12 cellular contexts compared by ENCODE assay signal in genomic region chr10:33657154-33657900, GRCh38.
DNase-seq lines count a peak whose midpoint lies in the region; ATAC-seq, FAIRE-seq and TF ChIP-seq lines count a peak whose summit lies in the region.
"Had no signal": no experiment of that assay in that cellular context is flagged by ENCODE, and none has a peak within 500 bp of the region (broad histone marks: within the 10 kb centered on the region; RNA-seq: fewer than 3 reads in every experiment).

No MANE protein-coding gene starts in this region.

- H3K36me3 ChIP-seq in GM23248 (ENCODE audit: low read depth) (no peaks in the 10 kb centered on the region), PC-3 (ENCODE audit: low read depth, low read length) (no peaks in the 10 kb centered on the region), heart left ventricle (no peaks in the 10 kb centered on the region)
- H3K36me3 ChIP-seq: gastrocnemius medialis had no signal

- peaks cover 35% of the 10 kb centered on the region for H3K4me1 ChIP-seq in A549
- H3K4me1 ChIP-seq in GM23248 (ENCODE audit: insufficient read depth), result peaks cover 30% of the 10 kb centered on the region
- peaks cover 33% of the 10 kb centered on the region for H3K4me1 ChIP-seq in PC-3 (ENCODE audit: insufficient read depth, low read length)
- H3K4me1 ChIP-seq in heart left ventricle, result peaks cover 0 to 40% (median 13%) of the 10 kb centered on the region in 12 donors

- intact Hi-C loops in PC-3 (cut with micrococcal nuclease), result no loop called here
- intact Hi-C loops in heart left ventricle (cut with DNase I), result loop anchor here in 2 of 10 donors (5.0 kb wide), 2 partner anchors 320 to 325 kb away; partner anchors contain the start of gene NRP1 (in 1 of the 2)

- peak overlapping the region; percentile 19 to 69; a peak in 4 of 6 replicates for H3K27ac ChIP-seq in A549
- no peak overlapping the region for H3K27ac ChIP-seq in GM23248
- H3K27ac ChIP-seq in PC-3 (ENCODE audit: low read length), result peak overlapping the region; percentile 32
- H3K27ac ChIP-seq in heart left ventricle, result no peak overlapping the region
- H3K27ac ChIP-seq: gastrocnemius medialis, PC-9 had no signal

- H3K79me2 ChIP-seq in GM23248 (ENCODE audit: insufficient read depth) (no peaks in the 10 kb centered on the region), PC-3 (ENCODE audit: low read length) (no peaks in the 10 kb centered on the region)

- TF ChIP-seq RAD21 in A549 (conservative IDR thresholded peaks at IDR 0.05 in 1 of 2, IDR thresholded peaks at IDR 0.05 in 1 of 2), result no peak; a peak in 1 of 5 replicates

- POLR2A ChIA-PET in A549 (lab: Yijun Ruan, JAX) (no interaction called here), PC-3 (lab: Charles Lee; ENCODE audit: unreplicated experiment) (no interaction called here)

- H3K27me3 ChIP-seq in GM23248 (replicated peaks; ENCODE audit: insufficient read depth), result no peaks in the 10 kb centered on the region
- H3K27me3 ChIP-seq in PC-3 (ENCODE audit: low read length), result no peaks in the 10 kb centered on the region
- no peaks in the 10 kb centered on the region for H3K27me3 ChIP-seq in heart left ventricle
- H3K27me3 ChIP-seq: gastrocnemius medialis had no signal

- TF ChIP-seq CTCF in A549 (IDR thresholded peaks at IDR 0.05) (no peak), PC-3 (conservative IDR thresholded peaks at IDR 0.05; ENCODE audit: low read depth, low read length) (no peak), heart left ventricle (IDR thresholded peaks at IDR 0.05) (no peak)

- no peak for TF ChIP-seq EP300 in A549 (IDR thresholded peaks at IDR 0.05)

- no peak for TF ChIP-seq POLR2A in A549 (IDR thresholded peaks at IDR 0.05; ENCODE audit: low read length)
- no peak for TF ChIP-seq POLR2A in heart left ventricle (IDR thresholded peaks at IDR 0.05)

- CTCF ChIA-PET in A549 (lab: Yijun Ruan, JAX) (no interaction called here), PC-3 (lab: Charles Lee) (no interaction called here)

- H3F3A ChIP-seq in GM23248 (ENCODE audit: insufficient read depth), result peaks cover 19% of the 10 kb centered on the region
- H3F3A ChIP-seq in PC-3 (ENCODE audit: low read length, unreplicated experiment), result no peaks in the 10 kb centered on the region

- no peaks in the 10 kb centered on the region for H3K9me2 ChIP-seq in GM23248 (ENCODE audit: insufficient read depth)
- 0 out of 2 replicates have a peak, but pooled peaks cover 4% of the 10 kb centered on the region for H3K9me2 ChIP-seq in PC-3 (replicated peaks; ENCODE audit: low read length)

- DNase-seq in A549 (ENCODE audit: low read depth in 1 of 2, low spot score in 1 of 2), result peak in 1 of 2 experiments; percentile 67
- peak; percentile 30 for DNase-seq in GM23248
- peak; percentile 94 for DNase-seq in PC-3
- DNase-seq in heart left ventricle, result peak in 3 of 5 donors; percentile 37 to 54 (median 38)
- DNase-seq in NCI-H82 treated with DMSO at 0.1 percent for 48 hours (lab: John Stamatoyannopoulos, UW; ENCODE audit: unreplicated experiment), result no peak
- no peak for DNase-seq in kidney glomerular epithelial cell (lab: John Stamatoyannopoulos, UW)
- no peak for DNase-seq in GOT3 (lab: John Stamatoyannopoulos, UW)
- DNase-seq: gastrocnemius medialis, islet precursor cell, naive B cell, PC-9 had no signal

- in situ Hi-C loops in GM23248 (cut with MboI), result no loop called here

- H2AFZ ChIP-seq in GM23248 (no peak overlapping the region), PC-3 (ENCODE audit: low read length) (no peak overlapping the region)
- H2AFZ ChIP-seq: PC-9 had no signal

- no peak for FAIRE-seq in A549 (lab: Jason Lieb, UNC)

- no TSS peak for BruUV-seq in PC-3 (replicated peaks; lab: Mats Ljungman, UMichigan)

- 42% methylated on average over 6 of the region's 6 CpGs for WGBS in A549 (ENCODE audit: missing lambda C conversion rate)
- 62 to 70% methylated on average over 6 of the region's 6 CpGs for WGBS in GM23248 (ENCODE audit: low coverage in 1 of 2, low lambda C conversion rate in 2 of 2, missing lambda C conversion rate in 2 of 2), 2 experiments
- WGBS in heart left ventricle, 4 donors, result 51 to 61% (median 54%) methylated on average over 6 of the region's 6 CpGs

- H3K9ac ChIP-seq in GM23248 (no peak overlapping the region), PC-3 (ENCODE audit: low read length) (no peak overlapping the region)

- peak overlapping the region; percentile 26 for H3K4me2 ChIP-seq in A549
- no peak overlapping the region for H3K4me2 ChIP-seq in GM23248 (ENCODE audit: unreplicated experiment)
- H3K4me2 ChIP-seq in PC-3 (ENCODE audit: low read length), result no peak overlapping the region
- H3K4me2 ChIP-seq: PC-9 had no signal

- ATAC-seq in A549 (peak in 1 of 2 experiments; percentile 75; a peak in 3 of 6 replicates), PC-3 (peak; percentile 19; the same call in 1 of the 2 replicates), heart left ventricle (peak in 3 of 4 donors; percentile 42 to 53 (median 43)), GM19452 (IDR thresholded peaks at IDR 0.05; ENCODE audit: unreplicated experiment) (no peak)
- ATAC-seq: gastrocnemius medialis had no signal

- H4K20me1 ChIP-seq in GM23248 (ENCODE audit: insufficient read depth) (no peaks in the 10 kb centered on the region), PC-3 (ENCODE audit: low read length) (no peaks in the 10 kb centered on the region)

- H3K9me3 ChIP-seq in A549, result peaks cover 12% of the 10 kb centered on the region; the same call in 1 of the 3 replicates
- H3K9me3 ChIP-seq in GM23248 (ENCODE audit: low read depth), result no peaks in the 10 kb centered on the region
- no peaks in the 10 kb centered on the region for H3K9me3 ChIP-seq in PC-3 (ENCODE audit: low read length)
- H3K9me3 ChIP-seq in heart left ventricle, result peaks cover 0 to 13% (median 0%) of the 10 kb centered on the region in 12 donors
- H3K9me3 ChIP-seq: gastrocnemius medialis had no signal

- H3K4me3 ChIP-seq in A549 (no peak overlapping the region), GM23248 (no peak overlapping the region), PC-3 (ENCODE audit: low read length) (no peak overlapping the region), heart left ventricle (no peak overlapping the region)
- H3K4me3 ChIP-seq: gastrocnemius medialis, PC-9 had no signal

TF ChIP-seq in A549, 52 proteins besides CTCF, POLR2A, EP300 and RAD21 (continues in another document):
- no peak for TF ChIP-seq HMGXB4 (CRISPR knock-in tag; IDR thresholded peaks at IDR 0.05; ENCODE audit: borderline replicate concordance)
- TF ChIP-seq POLR2AphosphoS2 (conservative IDR thresholded peaks at IDR 0.05; ENCODE audit: low read length), result no peak
- TF ChIP-seq MYC (IDR thresholded peaks at IDR 0.05; ENCODE audit: borderline replicate concordance, low read length), result no peak
- no peak for TF ChIP-seq MAZ (IDR thresholded peaks at IDR 0.05; ENCODE audit: borderline replicate concordance, low read depth, low read length)
- no peak for TF ChIP-seq JUN (IDR thresholded peaks at IDR 0.05)
- no peak for TF ChIP-seq CBX2 (IDR thresholded peaks at IDR 0.05; ENCODE audit: borderline replicate concordance, low read depth)
- no peak for TF ChIP-seq HOXA7 (CRISPR knock-in tag; IDR thresholded peaks at IDR 0.05)
- TF ChIP-seq CHD4 (IDR thresholded peaks at IDR 0.05; ENCODE audit: borderline replicate concordance), result no peak
- TF ChIP-seq CEBPB (IDR thresholded peaks at IDR 0.05), result no peak
- no peak for TF ChIP-seq FOSL2 (IDR thresholded peaks at IDR 0.05)
- TF ChIP-seq FOSL2 (CRISPR knock-in tag; IDR thresholded peaks at IDR 0.05), result no peak
- TF ChIP-seq TFCP2L1 (CRISPR knock-in tag; IDR thresholded peaks at IDR 0.05), result no peak
- no peak for TF ChIP-seq REST (IDR thresholded peaks at IDR 0.05)
- TF ChIP-seq NPAS2 (CRISPR knock-in tag; IDR thresholded peaks at IDR 0.05; ENCODE audit: borderline replicate concordance), result no peak
- no peak for TF ChIP-seq HEYL (CRISPR knock-in tag; IDR thresholded peaks at IDR 0.05)
- TF ChIP-seq EHMT2 (IDR thresholded peaks at IDR 0.05; ENCODE audit: low read depth), result no peak

Comparison
In these comparisons a context has a peak if more than half of its experiments do, and no peak if none do; other contexts are left out.
1. DNase-seq: peak in GM23248 (single experiment), PC-3 (single experiment) and heart left ventricle (3 of 5); none in NCI-H82 treated with DMSO at 0.1 percent for 48 hours (single experiment), kidney glomerular epithelial cell (single experiment) and GOT3 (single experiment).
2. H3K27ac ChIP-seq: peak in A549 (2 of 2) and PC-3 (single experiment); none in GM23248 (single experiment) and heart left ventricle (0 of 12).